Comparison of ENCODE assay signal across 1 cellular context in genomic region chr10:44387853-44388251, GRCh38.
TF ChIP-seq lines count a peak whose summit lies in the region.

No MANE protein-coding gene starts in this region.

TF ChIP-seq in H1, 55 proteins besides CTCF, POLR2A, EP300 and RAD21 (continued from another document):
- TF ChIP-seq USF2 (IDR thresholded peaks at IDR 0.05; ENCODE audit: low read length) (no peak), GTF2F1 (IDR thresholded peaks at IDR 0.05; ENCODE audit: borderline replicate concordance, low read depth, low read length) (no peak), SRF (IDR thresholded peaks at IDR 0.05; ENCODE audit: low read depth, low read length) (no peak), TBP (IDR thresholded peaks at IDR 0.05; ENCODE audit: low read depth, low read length) (no peak), BRCA1 (IDR thresholded peaks at IDR 0.05; ENCODE audit: low read depth, low read length) (no peak), E2F6 (IDR thresholded peaks at IDR 0.05) (no peak), CTBP2 (IDR thresholded peaks at IDR 0.05; ENCODE audit: borderline replicate concordance, insufficient read depth, insufficient read length, low read length) (no peak), HDAC2 (IDR thresholded peaks at IDR 0.05; ENCODE audit: borderline replicate concordance in 1 of 2, low read depth in 2 of 2, low read length in 2 of 2) (no peak), POU5F1 (IDR thresholded peaks at IDR 0.05; ENCODE audit: low read depth, low read length) (no peak), CHD2 (IDR thresholded peaks at IDR 0.05; ENCODE audit: low read length) (no peak), KDM5A (IDR thresholded peaks at IDR 0.05; ENCODE audit: low read length) (no peak), CHD1 (IDR thresholded peaks at IDR 0.05; ENCODE audit: low read depth, low read length) (no peak)
- TF ChIP-seq, protein P1, sequence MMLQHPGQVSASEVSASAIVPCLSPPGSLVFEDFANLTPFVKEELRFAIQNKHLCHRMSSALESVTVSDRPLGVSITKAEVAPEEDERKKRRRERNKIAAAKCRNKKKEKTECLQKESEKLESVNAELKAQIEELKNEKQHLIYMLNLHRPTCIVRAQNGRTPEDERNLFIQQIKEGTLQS (IDR thresholded peaks at IDR 0.05; ENCODE audit: insufficient read depth, low read depth, low read length), result no peak
TF ChIP-seq in H1: peak in this region for 0.
